In genomic region chr5:38622723-38623129, GRCh38 we compare ENCODE assay signal across 19 cellular contexts.
"Had no signal": no experiment of that assay in that cellular context is flagged by ENCODE, and none has a peak within 500 bp of the region (broad histone marks: within the 10 kb centered on the region; RNA-seq: fewer than 3 reads in every experiment).

No MANE protein-coding gene starts in this region.

- FAIRE-seq: bronchial epithelial cell, endometrium had no signal

- H3K27me3 ChIP-seq: dorsolateral prefrontal cortex, foreskin keratinocyte, testis had no signal

- H3K27ac ChIP-seq: dorsolateral prefrontal cortex, foreskin keratinocyte, psoas muscle, testis, WERI-Rb-1 had no signal

- DNase-seq: activated CD4-positive, alpha-beta T cell treated with anti-CD3 and anti-CD28 coated beads for 36 hours; activated CD8-positive, alpha-beta memory T cell treated with anti-CD3 and anti-CD28 coated beads, Interleukin-2, amount 50 U/mL, for 48 hours; activated CD8-positive, alpha-beta T cell treated with anti-CD3 and anti-CD28 coated beads, Interleukin-2, amount 10 ng/mL, durations not matched to agents 7 days and 5 days; activated naive CD8-positive, alpha-beta T cell treated with anti-CD3 and anti-CD28 coated beads, Interleukin-2, amount 10 ng/mL, durations not matched to agents 7 days and 5 days; aorta; dorsolateral prefrontal cortex; foreskin keratinocyte; head of caudate nucleus; natural killer cell; occipital lobe; psoas muscle; stimulated activated CD4-positive, alpha-beta T cell treated with anti-CD3 and anti-CD28 coated beads, Interleukin-2, amount 100 ng/mL, for 48 hours; T-helper 1 cell; testis; WERI-Rb-1 had no signal

- ATAC-seq: activated CD4-positive, alpha-beta T cell treated with anti-CD3 and anti-CD28 coated beads for 36 hours; activated CD8-positive, alpha-beta T cell treated with anti-CD3 and anti-CD28 coated beads, Interleukin-2, amount 10 ng/mL, durations not matched to agents 7 days and 5 days; esophagus mucosa; foreskin keratinocyte; natural killer cell; psoas muscle had no signal

- H3K4me3 ChIP-seq: dorsolateral prefrontal cortex, psoas muscle, testis had no signal

- H3K27ac Mint-ChIP-seq: activated CD4-positive, alpha-beta T cell treated with anti-CD3 and anti-CD28 coated beads for 36 hours; activated CD8-positive, alpha-beta T cell treated with anti-CD3 and anti-CD28 coated beads, Interleukin-2, amount 10 ng/mL, durations not matched to agents 7 days and 5 days; activated naive CD8-positive, alpha-beta T cell treated with anti-CD3 and anti-CD28 coated beads, Interleukin-2, amount 10 ng/mL, durations not matched to agents 7 days and 5 days; natural killer cell; stimulated activated naive CD8-positive, alpha-beta T cell treated with anti-CD3 and anti-CD28 coated beads, Interleukin-15, Interleukin-2, amounts not matched to agents 100 ng/mL and 50 ng/mL, for 24 hours had no signal

- H3K9me3 ChIP-seq: testis had no signal

- H3K4me1 ChIP-seq: foreskin keratinocyte, psoas muscle, testis had no signal

- H3K4me1 Mint-ChIP-seq: activated CD4-positive, alpha-beta T cell treated with anti-CD3 and anti-CD28 coated beads for 36 hours; activated naive CD8-positive, alpha-beta T cell treated with anti-CD3 and anti-CD28 coated beads, Interleukin-2, amount 10 ng/mL, durations not matched to agents 7 days and 5 days; natural killer cell had no signal

- H3K36me3 Mint-ChIP-seq: activated naive CD8-positive, alpha-beta T cell treated with anti-CD3 and anti-CD28 coated beads, Interleukin-2, amount 10 ng/mL, durations not matched to agents 7 days and 5 days had no signal

- H3K4me3 Mint-ChIP-seq: activated CD4-positive, alpha-beta T cell treated with anti-CD3 and anti-CD28 coated beads for 36 hours; activated CD8-positive, alpha-beta T cell treated with anti-CD3 and anti-CD28 coated beads, Interleukin-2, amount 10 ng/mL, durations not matched to agents 7 days and 5 days; activated naive CD8-positive, alpha-beta T cell treated with anti-CD3 and anti-CD28 coated beads, Interleukin-2, amount 10 ng/mL, durations not matched to agents 7 days and 5 days; natural killer cell; stimulated activated naive CD8-positive, alpha-beta T cell treated with anti-CD3 and anti-CD28 coated beads, Interleukin-15, Interleukin-2, amounts not matched to agents 100 ng/mL and 50 ng/mL, for 24 hours had no signal

- H3K36me3 ChIP-seq: WERI-Rb-1 had no signal
